ENCODE assay signal across 2 cellular contexts in the genomic region with DNA sequence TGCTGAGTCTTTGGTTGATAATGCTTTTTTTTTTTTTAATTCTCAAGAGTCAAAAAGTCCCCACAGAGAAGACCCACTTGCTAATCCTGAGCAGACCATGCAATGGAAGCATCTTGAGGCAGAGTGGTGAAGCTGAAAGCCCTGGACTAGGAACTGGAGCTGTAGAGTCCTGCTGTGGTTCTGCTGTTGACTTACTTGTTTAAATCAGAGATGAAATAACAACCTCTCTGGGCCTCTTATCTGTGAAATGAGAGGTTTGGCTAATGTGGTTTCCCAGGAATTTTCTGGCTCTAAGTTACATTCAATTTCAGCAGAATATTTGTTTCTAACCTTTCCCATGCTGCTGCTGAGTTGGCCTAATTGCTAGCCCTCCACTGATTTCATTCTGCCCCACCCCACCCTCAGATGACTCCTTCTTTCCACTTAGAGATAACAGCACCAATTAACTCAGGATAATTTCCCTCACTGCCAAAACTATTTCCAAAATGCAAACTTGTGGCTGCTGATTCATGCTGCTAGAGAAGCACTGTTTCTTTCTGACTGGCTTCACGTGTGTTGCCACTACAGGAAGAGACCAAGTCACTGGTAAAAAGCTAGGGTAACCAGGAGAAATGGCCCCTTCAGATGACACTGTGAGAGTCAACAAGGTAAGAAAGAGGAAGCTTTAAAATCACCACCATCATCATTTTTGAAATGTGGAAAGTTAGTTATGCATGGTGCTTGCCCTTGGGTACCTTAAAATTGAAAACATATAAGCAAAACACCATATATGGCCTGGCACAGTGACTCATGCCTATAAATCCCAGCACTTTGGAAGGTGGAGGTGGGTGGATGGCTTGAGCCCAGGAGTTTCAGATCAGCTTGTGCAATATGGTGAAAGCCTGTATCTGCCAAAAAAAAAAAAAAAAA.
TF ChIP-seq lines count a peak whose summit lies in the region.

No MANE protein-coding gene starts in this region.

TF ChIP-seq in HepG2, 621 proteins besides CTCF, POLR2A, EP300 and RAD21 (continued from another document):
- TF ChIP-seq, protein P1, sequence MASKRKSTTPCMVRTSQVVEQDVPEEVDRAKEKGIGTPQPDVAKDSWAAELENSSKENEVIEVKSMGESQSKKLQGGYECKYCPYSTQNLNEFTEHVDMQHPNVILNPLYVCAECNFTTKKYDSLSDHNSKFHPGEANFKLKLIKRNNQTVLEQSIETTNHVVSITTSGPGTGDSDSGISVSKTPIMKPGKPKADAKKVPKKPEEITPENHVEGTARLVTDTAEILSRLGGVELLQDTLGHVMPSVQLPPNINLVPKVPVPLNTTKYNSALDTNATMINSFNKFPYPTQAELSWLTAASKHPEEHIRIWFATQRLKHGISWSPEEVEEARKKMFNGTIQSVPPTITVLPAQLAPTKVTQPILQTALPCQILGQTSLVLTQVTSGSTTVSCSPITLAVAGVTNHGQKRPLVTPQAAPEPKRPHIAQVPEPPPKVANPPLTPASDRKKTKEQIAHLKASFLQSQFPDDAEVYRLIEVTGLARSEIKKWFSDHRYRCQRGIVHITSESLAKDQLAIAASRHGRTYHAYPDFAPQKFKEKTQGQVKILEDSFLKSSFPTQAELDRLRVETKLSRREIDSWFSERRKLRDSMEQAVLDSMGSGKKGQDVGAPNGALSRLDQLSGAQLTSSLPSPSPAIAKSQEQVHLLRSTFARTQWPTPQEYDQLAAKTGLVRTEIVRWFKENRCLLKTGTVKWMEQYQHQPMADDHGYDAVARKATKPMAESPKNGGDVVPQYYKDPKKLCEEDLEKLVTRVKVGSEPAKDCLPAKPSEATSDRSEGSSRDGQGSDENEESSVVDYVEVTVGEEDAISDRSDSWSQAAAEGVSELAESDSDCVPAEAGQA (IDR thresholded peaks at IDR 0.05; ENCODE audit: low read depth): no peak
- TF ChIP-seq, protein P1 (CRISPR knock-in tag; IDR thresholded peaks at IDR 0.05; ENCODE audit: borderline replicate concordance): no peak
- 0 out of 2 replicates have a peak, but pooled peaks have one; percentile 17 for TF ChIP-seq MAFF (IDR thresholded peaks at IDR 0.05; ENCODE audit: low read depth, low read length)

TF ChIP-seq in SK-N-SH treated with all-trans-retinoic acid at 6 μM for 48 hours, 23 proteins besides CTCF, POLR2A, EP300 and RAD21 (continued from another document):
- TF ChIP-seq, protein P2, sequence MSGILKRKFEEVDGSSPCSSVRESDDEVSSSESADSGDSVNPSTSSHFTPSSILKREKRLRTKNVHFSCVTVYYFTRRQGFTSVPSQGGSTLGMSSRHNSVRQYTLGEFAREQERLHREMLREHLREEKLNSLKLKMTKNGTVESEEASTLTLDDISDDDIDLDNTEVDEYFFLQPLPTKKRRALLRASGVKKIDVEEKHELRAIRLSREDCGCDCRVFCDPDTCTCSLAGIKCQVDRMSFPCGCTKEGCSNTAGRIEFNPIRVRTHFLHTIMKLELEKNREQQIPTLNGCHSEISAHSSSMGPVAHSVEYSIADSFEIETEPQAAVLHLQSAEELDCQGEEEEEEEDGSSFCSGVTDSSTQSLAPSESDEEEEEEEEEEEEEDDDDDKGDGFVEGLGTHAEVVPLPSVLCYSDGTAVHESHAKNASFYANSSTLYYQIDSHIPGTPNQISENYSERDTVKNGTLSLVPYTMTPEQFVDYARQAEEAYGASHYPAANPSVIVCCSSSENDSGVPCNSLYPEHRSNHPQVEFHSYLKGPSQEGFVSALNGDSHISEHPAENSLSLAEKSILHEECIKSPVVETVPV (CRISPR knock-in tag; IDR thresholded peaks at IDR 0.05): no peak
- TF ChIP-seq ZNF70 (CRISPR knock-in tag; IDR thresholded peaks at IDR 0.05): no peak
- TF ChIP-seq, protein P3, sequence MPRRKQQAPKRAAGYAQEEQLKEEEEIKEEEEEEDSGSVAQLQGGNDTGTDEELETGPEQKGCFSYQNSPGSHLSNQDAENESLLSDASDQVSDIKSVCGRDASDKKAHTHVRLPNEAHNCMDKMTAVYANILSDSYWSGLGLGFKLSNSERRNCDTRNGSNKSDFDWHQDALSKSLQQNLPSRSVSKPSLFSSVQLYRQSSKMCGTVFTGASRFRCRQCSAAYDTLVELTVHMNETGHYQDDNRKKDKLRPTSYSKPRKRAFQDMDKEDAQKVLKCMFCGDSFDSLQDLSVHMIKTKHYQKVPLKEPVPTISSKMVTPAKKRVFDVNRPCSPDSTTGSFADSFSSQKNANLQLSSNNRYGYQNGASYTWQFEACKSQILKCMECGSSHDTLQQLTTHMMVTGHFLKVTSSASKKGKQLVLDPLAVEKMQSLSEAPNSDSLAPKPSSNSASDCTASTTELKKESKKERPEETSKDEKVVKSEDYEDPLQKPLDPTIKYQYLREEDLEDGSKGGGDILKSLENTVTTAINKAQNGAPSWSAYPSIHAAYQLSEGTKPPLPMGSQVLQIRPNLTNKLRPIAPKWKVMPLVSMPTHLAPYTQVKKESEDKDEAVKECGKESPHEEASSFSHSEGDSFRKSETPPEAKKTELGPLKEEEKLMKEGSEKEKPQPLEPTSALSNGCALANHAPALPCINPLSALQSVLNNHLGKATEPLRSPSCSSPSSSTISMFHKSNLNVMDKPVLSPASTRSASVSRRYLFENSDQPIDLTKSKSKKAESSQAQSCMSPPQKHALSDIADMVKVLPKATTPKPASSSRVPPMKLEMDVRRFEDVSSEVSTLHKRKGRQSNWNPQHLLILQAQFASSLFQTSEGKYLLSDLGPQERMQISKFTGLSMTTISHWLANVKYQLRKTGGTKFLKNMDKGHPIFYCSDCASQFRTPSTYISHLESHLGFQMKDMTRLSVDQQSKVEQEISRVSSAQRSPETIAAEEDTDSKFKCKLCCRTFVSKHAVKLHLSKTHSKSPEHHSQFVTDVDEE (CRISPR knock-in tag; IDR thresholded peaks at IDR 0.05): no peak
- TF ChIP-seq, protein P4, sequence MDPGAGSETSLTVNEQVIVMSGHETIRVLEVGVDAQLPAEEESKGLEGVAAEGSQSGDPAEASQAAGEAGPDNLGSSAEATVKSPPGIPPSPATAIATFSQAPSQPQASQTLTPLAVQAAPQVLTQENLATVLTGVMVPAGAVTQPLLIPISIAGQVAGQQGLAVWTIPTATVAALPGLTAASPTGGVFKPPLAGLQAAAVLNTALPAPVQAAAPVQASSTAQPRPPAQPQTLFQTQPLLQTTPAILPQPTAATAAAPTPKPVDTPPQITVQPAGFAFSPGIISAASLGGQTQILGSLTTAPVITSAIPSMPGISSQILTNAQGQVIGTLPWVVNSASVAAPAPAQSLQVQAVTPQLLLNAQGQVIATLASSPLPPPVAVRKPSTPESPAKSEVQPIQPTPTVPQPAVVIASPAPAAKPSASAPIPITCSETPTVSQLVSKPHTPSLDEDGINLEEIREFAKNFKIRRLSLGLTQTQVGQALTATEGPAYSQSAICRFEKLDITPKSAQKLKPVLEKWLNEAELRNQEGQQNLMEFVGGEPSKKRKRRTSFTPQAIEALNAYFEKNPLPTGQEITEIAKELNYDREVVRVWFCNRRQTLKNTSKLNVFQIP (CRISPR knock-in tag; IDR thresholded peaks at IDR 0.05; ENCODE audit: borderline replicate concordance, low read depth): no peak
- TF ChIP-seq, protein P5, sequence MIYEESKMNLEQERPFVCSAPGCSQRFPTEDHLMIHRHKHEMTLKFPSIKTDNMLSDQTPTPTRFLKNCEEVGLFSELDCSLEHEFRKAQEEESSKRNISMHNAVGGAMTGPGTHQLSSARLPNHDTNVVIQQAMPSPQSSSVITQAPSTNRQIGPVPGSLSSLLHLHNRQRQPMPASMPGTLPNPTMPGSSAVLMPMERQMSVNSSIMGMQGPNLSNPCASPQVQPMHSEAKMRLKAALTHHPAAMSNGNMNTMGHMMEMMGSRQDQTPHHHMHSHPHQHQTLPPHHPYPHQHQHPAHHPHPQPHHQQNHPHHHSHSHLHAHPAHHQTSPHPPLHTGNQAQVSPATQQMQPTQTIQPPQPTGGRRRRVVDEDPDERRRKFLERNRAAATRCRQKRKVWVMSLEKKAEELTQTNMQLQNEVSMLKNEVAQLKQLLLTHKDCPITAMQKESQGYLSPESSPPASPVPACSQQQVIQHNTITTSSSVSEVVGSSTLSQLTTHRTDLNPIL (CRISPR knock-in tag; IDR thresholded peaks at IDR 0.05; ENCODE audit: low read depth): no peak
- TF ChIP-seq PPARA (CRISPR knock-in tag; IDR thresholded peaks at IDR 0.05; ENCODE audit: borderline replicate concordance): no peak
- no peak for TF ChIP-seq CSDC2 (CRISPR knock-in tag; IDR thresholded peaks at IDR 0.05)
TF ChIP-seq in SK-N-SH treated with all-trans-retinoic acid at 6 μM for 48 hours: peak in this region for 0.
